In the genomic region with DNA sequence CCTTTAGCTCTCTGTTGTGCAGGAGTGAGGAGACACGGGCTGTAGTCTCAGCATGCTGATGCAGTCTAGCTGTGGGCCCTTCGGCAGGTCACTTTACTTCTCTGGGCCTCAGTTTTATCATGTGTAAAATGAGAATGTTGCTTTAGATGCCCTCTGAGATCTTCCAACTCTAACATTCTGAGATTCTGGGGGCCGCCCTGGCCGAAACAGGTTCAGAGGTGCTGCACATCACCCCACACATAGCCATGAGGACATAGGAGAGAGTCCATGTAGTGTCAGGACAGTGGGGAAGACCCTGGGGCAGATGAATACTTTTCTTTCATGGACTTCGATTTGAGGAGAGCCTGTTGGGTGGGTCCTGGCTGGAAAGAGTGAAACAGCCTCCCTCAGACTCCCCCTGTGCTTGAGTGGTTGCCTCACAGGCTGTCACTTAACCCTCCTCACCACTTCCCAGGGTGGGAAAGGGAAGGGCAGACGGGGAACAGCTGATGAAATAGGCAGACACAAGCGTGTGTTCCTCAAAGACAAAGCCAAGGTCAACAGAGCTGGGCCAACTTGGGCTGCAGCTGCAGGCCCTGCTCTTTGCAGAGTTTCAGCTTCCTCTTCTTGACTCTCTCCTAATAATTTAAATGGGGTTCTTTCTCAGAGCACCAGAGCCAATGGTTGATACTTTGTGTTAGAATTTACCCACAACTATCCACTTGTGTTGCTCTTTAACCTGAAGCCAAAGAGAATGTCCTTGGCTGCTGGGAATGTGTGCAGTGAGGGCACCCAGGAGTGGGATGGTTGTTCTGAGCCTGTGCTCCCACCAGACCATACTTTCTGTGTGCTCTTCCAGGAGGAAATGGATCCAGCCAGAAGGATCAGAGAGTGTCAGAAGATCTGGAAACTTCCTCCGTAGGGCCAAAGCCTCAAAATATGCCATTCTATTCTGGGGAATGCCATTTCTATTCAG, we compare ENCODE assay signal across 1 cellular context.
TF ChIP-seq lines count a peak whose summit lies in the region.

No MANE protein-coding gene starts in this region.

TF ChIP-seq in HepG2, 621 proteins besides CTCF, POLR2A, EP300 and RAD21 (continued from another document and continues in another):
- TF ChIP-seq, protein P1, sequence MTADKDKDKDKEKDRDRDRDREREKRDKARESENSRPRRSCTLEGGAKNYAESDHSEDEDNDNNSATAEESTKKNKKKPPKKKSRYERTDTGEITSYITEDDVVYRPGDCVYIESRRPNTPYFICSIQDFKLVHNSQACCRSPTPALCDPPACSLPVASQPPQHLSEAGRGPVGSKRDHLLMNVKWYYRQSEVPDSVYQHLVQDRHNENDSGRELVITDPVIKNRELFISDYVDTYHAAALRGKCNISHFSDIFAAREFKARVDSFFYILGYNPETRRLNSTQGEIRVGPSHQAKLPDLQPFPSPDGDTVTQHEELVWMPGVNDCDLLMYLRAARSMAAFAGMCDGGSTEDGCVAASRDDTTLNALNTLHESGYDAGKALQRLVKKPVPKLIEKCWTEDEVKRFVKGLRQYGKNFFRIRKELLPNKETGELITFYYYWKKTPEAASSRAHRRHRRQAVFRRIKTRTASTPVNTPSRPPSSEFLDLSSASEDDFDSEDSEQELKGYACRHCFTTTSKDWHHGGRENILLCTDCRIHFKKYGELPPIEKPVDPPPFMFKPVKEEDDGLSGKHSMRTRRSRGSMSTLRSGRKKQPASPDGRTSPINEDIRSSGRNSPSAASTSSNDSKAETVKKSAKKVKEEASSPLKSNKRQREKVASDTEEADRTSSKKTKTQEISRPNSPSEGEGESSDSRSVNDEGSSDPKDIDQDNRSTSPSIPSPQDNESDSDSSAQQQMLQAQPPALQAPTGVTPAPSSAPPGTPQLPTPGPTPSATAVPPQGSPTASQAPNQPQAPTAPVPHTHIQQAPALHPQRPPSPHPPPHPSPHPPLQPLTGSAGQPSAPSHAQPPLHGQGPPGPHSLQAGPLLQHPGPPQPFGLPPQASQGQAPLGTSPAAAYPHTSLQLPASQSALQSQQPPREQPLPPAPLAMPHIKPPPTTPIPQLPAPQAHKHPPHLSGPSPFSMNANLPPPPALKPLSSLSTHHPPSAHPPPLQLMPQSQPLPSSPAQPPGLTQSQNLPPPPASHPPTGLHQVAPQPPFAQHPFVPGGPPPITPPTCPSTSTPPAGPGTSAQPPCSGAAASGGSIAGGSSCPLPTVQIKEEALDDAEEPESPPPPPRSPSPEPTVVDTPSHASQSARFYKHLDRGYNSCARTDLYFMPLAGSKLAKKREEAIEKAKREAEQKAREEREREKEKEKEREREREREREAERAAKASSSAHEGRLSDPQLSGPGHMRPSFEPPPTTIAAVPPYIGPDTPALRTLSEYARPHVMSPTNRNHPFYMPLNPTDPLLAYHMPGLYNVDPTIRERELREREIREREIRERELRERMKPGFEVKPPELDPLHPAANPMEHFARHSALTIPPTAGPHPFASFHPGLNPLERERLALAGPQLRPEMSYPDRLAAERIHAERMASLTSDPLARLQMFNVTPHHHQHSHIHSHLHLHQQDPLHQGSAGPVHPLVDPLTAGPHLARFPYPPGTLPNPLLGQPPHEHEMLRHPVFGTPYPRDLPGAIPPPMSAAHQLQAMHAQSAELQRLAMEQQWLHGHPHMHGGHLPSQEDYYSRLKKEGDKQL (CRISPR knock-in tag; IDR thresholded peaks at IDR 0.05; ENCODE audit: low read depth): no peak
- TF ChIP-seq RELA (CRISPR knock-in tag; IDR thresholded peaks at IDR 0.05) (no peak), JDP2 (CRISPR knock-in tag; IDR thresholded peaks at IDR 0.05; ENCODE audit: borderline replicate concordance) (no peak), DNMT3B (CRISPR knock-in tag; conservative IDR thresholded peaks at IDR 0.05) (no peak), ZNF530 (CRISPR knock-in tag; IDR thresholded peaks at IDR 0.05; ENCODE audit: low read depth) (no peak), BRD4 (CRISPR knock-in tag; IDR thresholded peaks at IDR 0.05) (no peak), TRIM24 (CRISPR knock-in tag; IDR thresholded peaks at IDR 0.05) (no peak), NFYB (CRISPR knock-in tag; IDR thresholded peaks at IDR 0.05) (no peak), ARNT2 (CRISPR knock-in tag; IDR thresholded peaks at IDR 0.05; ENCODE audit: low read depth) (peak; percentile 57; the same call in 1 of the 2 replicates), NFYC (CRISPR knock-in tag; IDR thresholded peaks at IDR 0.05) (no peak), SNRNP70 (IDR thresholded peaks at IDR 0.05; ENCODE audit: low read depth, low read length) (no peak), BRCA1 (CRISPR knock-in tag; IDR thresholded peaks at IDR 0.05) (no peak), MAZ (IDR thresholded peaks at IDR 0.05; ENCODE audit: borderline replicate concordance, low read depth, low read length) (no peak), MAZ (CRISPR knock-in tag; IDR thresholded peaks at IDR 0.05; ENCODE audit: low read depth) (no peak), ZSCAN20 (CRISPR knock-in tag; IDR thresholded peaks at IDR 0.05; ENCODE audit: borderline replicate concordance) (no peak), BORCS8-MEF2B (CRISPR knock-in tag; IDR thresholded peaks at IDR 0.05) (no peak), ZFP1 (CRISPR knock-in tag; IDR thresholded peaks at IDR 0.05) (no peak), ZNF30 (CRISPR knock-in tag; IDR thresholded peaks at IDR 0.05) (no peak), GABPB1 (CRISPR knock-in tag; IDR thresholded peaks at IDR 0.05) (peak; percentile 42; the same call in 1 of the 2 replicates), ETV5 (CRISPR knock-in tag; IDR thresholded peaks at IDR 0.05; ENCODE audit: borderline replicate concordance) (no peak), ZMYM3 (CRISPR knock-in tag; IDR thresholded peaks at IDR 0.05) (no peak), ZSCAN30 (CRISPR knock-in tag; IDR thresholded peaks at IDR 0.05) (no peak), ZNF263 (CRISPR knock-in tag; IDR thresholded peaks at IDR 0.05) (peak; percentile 82), ZNF772 (CRISPR knock-in tag; IDR thresholded peaks at IDR 0.05) (no peak), ZMAT3 (CRISPR knock-in tag; conservative IDR thresholded peaks at IDR 0.05) (no peak), GPN1 (CRISPR knock-in tag; IDR thresholded peaks at IDR 0.05; ENCODE audit: borderline replicate concordance) (no peak), ZNF616 (CRISPR knock-in tag; IDR thresholded peaks at IDR 0.05; ENCODE audit: low read depth) (no peak), FOXM1 (CRISPR knock-in tag; IDR thresholded peaks at IDR 0.05) (no peak), BHLHE40 (IDR thresholded peaks at IDR 0.05; ENCODE audit: low read length) (no peak), KLF16 (CRISPR knock-in tag; IDR thresholded peaks at IDR 0.05) (peak in 1 of 2 experiments; percentile 44; a peak in 1 of 4 replicates), STAG1 (CRISPR knock-in tag; IDR thresholded peaks at IDR 0.05) (no peak), PHF5A (CRISPR knock-in tag; IDR thresholded peaks at IDR 0.05; ENCODE audit: low read depth, unreplicated experiment) (no peak), ATF1 (CRISPR knock-in tag; IDR thresholded peaks at IDR 0.05) (no peak), ZNF547 (CRISPR knock-in tag; IDR thresholded peaks at IDR 0.05) (no peak), ZFY (CRISPR knock-in tag; IDR thresholded peaks at IDR 0.05) (no peak), ZNF883 (CRISPR knock-in tag; IDR thresholded peaks at IDR 0.05; ENCODE audit: not compliant biosample characterization) (peak; percentile 39), RBFOX2 (IDR thresholded peaks at IDR 0.05; ENCODE audit: low read depth, low read length) (no peak), HNF4A (CRISPR knock-in tag; IDR thresholded peaks at IDR 0.05) (peak; percentile 39; the same call in 1 of the 2 replicates), ONECUT2 (CRISPR knock-in tag; IDR thresholded peaks at IDR 0.05) (no peak), NPAS2 (CRISPR knock-in tag; IDR thresholded peaks at IDR 0.05; ENCODE audit: borderline replicate concordance) (no peak)
- TF ChIP-seq, protein P2, sequence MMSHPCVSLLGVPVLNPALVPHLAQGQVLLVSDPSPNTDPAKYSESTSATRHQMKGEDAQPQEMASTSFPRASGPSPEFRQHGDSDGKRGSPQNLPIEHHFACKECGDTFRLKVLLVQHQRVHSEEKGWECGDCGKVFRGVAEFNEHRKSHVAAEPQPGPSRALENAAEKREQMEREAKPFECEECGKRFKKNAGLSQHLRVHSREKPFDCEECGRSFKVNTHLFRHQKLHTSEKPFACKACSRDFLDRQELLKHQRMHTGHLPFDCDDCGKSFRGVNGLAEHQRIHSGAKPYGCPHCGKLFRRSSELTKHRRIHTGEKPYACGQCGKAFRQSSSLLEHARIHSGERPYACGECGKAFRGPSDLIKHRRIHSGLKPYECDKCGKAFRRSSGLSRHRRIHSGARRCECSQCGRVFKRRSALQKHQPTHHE (CRISPR knock-in tag; IDR thresholded peaks at IDR 0.05; ENCODE audit: borderline replicate concordance): no peak
- TF ChIP-seq, protein P3, sequence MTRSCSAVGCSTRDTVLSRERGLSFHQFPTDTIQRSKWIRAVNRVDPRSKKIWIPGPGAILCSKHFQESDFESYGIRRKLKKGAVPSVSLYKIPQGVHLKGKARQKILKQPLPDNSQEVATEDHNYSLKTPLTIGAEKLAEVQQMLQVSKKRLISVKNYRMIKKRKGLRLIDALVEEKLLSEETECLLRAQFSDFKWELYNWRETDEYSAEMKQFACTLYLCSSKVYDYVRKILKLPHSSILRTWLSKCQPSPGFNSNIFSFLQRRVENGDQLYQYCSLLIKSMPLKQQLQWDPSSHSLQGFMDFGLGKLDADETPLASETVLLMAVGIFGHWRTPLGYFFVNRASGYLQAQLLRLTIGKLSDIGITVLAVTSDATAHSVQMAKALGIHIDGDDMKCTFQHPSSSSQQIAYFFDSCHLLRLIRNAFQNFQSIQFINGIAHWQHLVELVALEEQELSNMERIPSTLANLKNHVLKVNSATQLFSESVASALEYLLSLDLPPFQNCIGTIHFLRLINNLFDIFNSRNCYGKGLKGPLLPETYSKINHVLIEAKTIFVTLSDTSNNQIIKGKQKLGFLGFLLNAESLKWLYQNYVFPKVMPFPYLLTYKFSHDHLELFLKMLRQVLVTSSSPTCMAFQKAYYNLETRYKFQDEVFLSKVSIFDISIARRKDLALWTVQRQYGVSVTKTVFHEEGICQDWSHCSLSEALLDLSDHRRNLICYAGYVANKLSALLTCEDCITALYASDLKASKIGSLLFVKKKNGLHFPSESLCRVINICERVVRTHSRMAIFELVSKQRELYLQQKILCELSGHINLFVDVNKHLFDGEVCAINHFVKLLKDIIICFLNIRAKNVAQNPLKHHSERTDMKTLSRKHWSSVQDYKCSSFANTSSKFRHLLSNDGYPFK (CRISPR knock-in tag; IDR thresholded peaks at IDR 0.05; ENCODE audit: borderline replicate concordance): no peak
- TF ChIP-seq, protein P4, sequence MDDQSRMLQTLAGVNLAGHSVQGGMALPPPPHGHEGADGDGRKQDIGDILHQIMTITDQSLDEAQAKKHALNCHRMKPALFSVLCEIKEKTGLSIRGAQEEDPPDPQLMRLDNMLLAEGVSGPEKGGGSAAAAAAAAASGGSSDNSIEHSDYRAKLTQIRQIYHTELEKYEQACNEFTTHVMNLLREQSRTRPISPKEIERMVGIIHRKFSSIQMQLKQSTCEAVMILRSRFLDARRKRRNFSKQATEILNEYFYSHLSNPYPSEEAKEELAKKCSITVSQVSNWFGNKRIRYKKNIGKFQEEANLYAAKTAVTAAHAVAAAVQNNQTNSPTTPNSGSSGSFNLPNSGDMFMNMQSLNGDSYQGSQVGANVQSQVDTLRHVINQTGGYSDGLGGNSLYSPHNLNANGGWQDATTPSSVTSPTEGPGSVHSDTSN (CRISPR knock-in tag; IDR thresholded peaks at IDR 0.05; ENCODE audit: borderline replicate concordance): no peak
- TF ChIP-seq, protein P5, sequence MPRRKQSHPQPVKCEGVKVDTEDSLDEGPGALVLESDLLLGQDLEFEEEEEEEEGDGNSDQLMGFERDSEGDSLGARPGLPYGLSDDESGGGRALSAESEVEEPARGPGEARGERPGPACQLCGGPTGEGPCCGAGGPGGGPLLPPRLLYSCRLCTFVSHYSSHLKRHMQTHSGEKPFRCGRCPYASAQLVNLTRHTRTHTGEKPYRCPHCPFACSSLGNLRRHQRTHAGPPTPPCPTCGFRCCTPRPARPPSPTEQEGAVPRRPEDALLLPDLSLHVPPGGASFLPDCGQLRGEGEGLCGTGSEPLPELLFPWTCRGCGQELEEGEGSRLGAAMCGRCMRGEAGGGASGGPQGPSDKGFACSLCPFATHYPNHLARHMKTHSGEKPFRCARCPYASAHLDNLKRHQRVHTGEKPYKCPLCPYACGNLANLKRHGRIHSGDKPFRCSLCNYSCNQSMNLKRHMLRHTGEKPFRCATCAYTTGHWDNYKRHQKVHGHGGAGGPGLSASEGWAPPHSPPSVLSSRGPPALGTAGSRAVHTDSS (CRISPR knock-in tag; conservative IDR thresholded peaks at IDR 0.05): no peak
- TF ChIP-seq, protein P6, sequence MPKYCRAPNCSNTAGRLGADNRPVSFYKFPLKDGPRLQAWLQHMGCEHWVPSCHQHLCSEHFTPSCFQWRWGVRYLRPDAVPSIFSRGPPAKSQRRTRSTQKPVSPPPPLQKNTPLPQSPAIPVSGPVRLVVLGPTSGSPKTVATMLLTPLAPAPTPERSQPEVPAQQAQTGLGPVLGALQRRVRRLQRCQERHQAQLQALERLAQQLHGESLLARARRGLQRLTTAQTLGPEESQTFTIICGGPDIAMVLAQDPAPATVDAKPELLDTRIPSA (CRISPR knock-in tag; IDR thresholded peaks at IDR 0.05; ENCODE audit: borderline replicate concordance): no peak
- TF ChIP-seq, protein P7, sequence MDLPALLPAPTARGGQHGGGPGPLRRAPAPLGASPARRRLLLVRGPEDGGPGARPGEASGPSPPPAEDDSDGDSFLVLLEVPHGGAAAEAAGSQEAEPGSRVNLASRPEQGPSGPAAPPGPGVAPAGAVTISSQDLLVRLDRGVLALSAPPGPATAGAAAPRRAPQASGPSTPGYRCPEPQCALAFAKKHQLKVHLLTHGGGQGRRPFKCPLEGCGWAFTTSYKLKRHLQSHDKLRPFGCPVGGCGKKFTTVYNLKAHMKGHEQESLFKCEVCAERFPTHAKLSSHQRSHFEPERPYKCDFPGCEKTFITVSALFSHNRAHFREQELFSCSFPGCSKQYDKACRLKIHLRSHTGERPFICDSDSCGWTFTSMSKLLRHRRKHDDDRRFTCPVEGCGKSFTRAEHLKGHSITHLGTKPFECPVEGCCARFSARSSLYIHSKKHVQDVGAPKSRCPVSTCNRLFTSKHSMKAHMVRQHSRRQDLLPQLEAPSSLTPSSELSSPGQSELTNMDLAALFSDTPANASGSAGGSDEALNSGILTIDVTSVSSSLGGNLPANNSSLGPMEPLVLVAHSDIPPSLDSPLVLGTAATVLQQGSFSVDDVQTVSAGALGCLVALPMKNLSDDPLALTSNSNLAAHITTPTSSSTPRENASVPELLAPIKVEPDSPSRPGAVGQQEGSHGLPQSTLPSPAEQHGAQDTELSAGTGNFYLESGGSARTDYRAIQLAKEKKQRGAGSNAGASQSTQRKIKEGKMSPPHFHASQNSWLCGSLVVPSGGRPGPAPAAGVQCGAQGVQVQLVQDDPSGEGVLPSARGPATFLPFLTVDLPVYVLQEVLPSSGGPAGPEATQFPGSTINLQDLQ (CRISPR knock-in tag; IDR thresholded peaks at IDR 0.05): no peak
- TF ChIP-seq, protein P8, sequence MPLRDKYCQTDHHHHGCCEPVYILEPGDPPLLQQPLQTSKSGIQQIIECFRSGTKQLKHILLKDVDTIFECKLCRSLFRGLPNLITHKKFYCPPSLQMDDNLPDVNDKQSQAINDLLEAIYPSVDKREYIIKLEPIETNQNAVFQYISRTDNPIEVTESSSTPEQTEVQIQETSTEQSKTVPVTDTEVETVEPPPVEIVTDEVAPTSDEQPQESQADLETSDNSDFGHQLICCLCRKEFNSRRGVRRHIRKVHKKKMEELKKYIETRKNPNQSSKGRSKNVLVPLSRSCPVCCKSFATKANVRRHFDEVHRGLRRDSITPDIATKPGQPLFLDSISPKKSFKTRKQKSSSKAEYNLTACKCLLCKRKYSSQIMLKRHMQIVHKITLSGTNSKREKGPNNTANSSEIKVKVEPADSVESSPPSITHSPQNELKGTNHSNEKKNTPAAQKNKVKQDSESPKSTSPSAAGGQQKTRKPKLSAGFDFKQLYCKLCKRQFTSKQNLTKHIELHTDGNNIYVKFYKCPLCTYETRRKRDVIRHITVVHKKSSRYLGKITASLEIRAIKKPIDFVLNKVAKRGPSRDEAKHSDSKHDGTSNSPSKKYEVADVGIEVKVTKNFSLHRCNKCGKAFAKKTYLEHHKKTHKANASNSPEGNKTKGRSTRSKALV (CRISPR knock-in tag; IDR thresholded peaks at IDR 0.05): no peak
